Comparison of ENCODE assay signal across 27 cellular contexts in genomic region chr12:75767957-75768356, GRCh38.
"Had no signal": no experiment of that assay in that cellular context is flagged by ENCODE, and none has a peak within 500 bp of the region (broad histone marks: within the 10 kb centered on the region; RNA-seq: fewer than 3 reads in every experiment).

No MANE protein-coding gene starts in this region.

- H3K27ac Mint-ChIP-seq: natural killer cell; stimulated activated memory B cell treated with anti-CD40 and anti-IgM and Interleukin-4, amounts not matched to agents 10 μg/mL and 1 μg/mL and 100 μg/mL, for 72 hours had no signal

- H3K27me3 ChIP-seq: gastrocnemius medialis, heart left ventricle, neutrophil, spleen, transverse colon, upper lobe of right lung, uterus had no signal

- H3K9me3 ChIP-seq: gastrocnemius medialis, heart left ventricle, lower lobe of right lung, neutrophil, prostate gland, spleen, thoracic aorta, transverse colon, upper lobe of right lung, uterus had no signal

- H3K4me1 Mint-ChIP-seq: natural killer cell had no signal

- DNase-seq: cerebellar nuclear complex; cortex of kidney; effector CD4-positive, alpha-beta T cell; foreskin fibroblast; gastrocnemius medialis; heart left ventricle; hypothalamus; left ventricle myocardium superior; lower lobe of right lung; natural killer cell; right cardiac atrium; spleen; stimulated activated CD4-positive, alpha-beta T cell treated with anti-CD3 and anti-CD28 coated beads, Interleukin-4, amount 100 ng/mL, for 4 hours; stimulated activated naive CD8-positive, alpha-beta T cell treated with anti-CD3 and anti-CD28 coated beads, Interleukin-15, Interleukin-2, amounts not matched to agents 100 U/mL and 50 U/mL, for 24 hours; substantia nigra; transverse colon; upper lobe of right lung; uterus had no signal

- H3K27ac ChIP-seq: gastrocnemius medialis, heart left ventricle, lower lobe of right lung, neutrophil, parathyroid adenoma, prostate gland, skin epidermis, spleen, thoracic aorta, transverse colon, upper lobe of right lung, uterus had no signal

- H2AFZ ChIP-seq: parathyroid adenoma had no signal

- H3K4me3 Mint-ChIP-seq: natural killer cell; neural crest cell; stimulated activated memory B cell treated with anti-CD40 and anti-IgM and Interleukin-4, amounts not matched to agents 10 μg/mL and 1 μg/mL and 100 μg/mL, for 72 hours had no signal

- H3K36me3 Mint-ChIP-seq: natural killer cell; stimulated activated memory B cell treated with anti-CD40 and anti-IgM and Interleukin-4, amounts not matched to agents 10 μg/mL and 1 μg/mL and 100 μg/mL, for 72 hours had no signal

- H3K4me3 ChIP-seq: gastrocnemius medialis, heart left ventricle, lower lobe of right lung, prostate gland, skin epidermis, spleen, thoracic aorta, transverse colon, upper lobe of right lung, uterus had no signal

- FAIRE-seq: keratinocyte had no signal

- H3K9me3 Mint-ChIP-seq: natural killer cell; neural crest cell; stimulated activated memory B cell treated with anti-CD40 and anti-IgM and Interleukin-4, amounts not matched to agents 10 μg/mL and 1 μg/mL and 100 μg/mL, for 72 hours had no signal

- H3K36me3 ChIP-seq: gastrocnemius medialis, heart left ventricle, lower lobe of right lung, neutrophil, prostate gland, spleen, thoracic aorta, transverse colon, upper lobe of right lung, uterus had no signal

- H3K9ac ChIP-seq: parathyroid adenoma had no signal

- H3K4me1 ChIP-seq: gastrocnemius medialis, heart left ventricle, lower lobe of right lung, prostate gland, spleen, transverse colon, upper lobe of right lung, uterus had no signal

- ATAC-seq: esophagus mucosa; gastrocnemius medialis; heart left ventricle; left ventricle myocardium superior; lower lobe of right lung; natural killer cell; right cardiac atrium; stimulated activated memory B cell treated with anti-CD40 and anti-IgM and Interleukin-4, amounts not matched to agents 10 μg/mL and 1 μg/mL and 100 μg/mL, for 72 hours; stimulated activated naive CD8-positive, alpha-beta T cell treated with anti-CD3 and anti-CD28 coated beads, Interleukin-15, Interleukin-2, amounts not matched to agents 100 U/mL and 50 U/mL, for 24 hours; upper lobe of right lung had no signal
